Comparison of ENCODE assay signal across 18 cellular contexts in the genomic region with DNA sequence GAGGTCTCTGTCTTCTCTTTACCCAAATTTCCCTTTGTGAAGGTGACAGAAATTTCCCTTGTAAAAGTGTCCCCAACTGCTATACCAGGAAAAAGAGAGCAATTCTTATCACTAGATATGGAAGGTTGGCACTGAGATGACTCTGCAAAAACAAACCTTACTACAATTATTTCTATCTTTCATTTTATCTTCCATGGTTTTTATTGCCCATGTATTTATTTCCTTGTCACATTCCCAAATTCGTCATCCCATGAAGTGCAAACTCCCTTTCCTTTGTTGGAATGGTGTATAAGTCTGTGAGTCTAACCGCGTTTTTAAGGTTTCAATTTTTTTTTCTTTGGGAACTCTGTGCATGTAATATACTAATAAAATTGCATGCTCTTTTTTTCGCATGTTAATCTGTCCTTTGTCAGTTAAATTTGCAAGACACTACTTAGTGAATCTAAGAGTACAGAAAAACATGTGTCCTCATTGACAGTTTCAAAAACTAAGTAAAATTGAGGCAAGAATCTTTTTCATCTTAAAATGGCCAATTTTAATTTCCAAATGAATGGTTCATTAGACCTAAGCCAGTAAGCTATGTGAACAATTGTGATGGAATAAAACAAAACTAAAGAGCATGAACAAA. TPM values are rescaled to one million over a fixed set of nuclear protein-coding genes. Genes with fewer than 3 reads are reported as not detected.
DNase-seq lines count a peak whose midpoint lies in the region; ATAC-seq and TF ChIP-seq lines count a peak whose summit lies in the region.
"Had no signal": no experiment of that assay in that cellular context is flagged by ENCODE, and none has a peak within 500 bp of the region (broad histone marks: within the 10 kb centered on the region; RNA-seq: fewer than 3 reads in every experiment).

No MANE protein-coding gene starts in this region.

- peaks cover 44% of the 10 kb centered on the region for H3K4me1 ChIP-seq in OCI-LY1 (ENCODE audit: insufficient read depth, low read length, severe bottlenecking)
- H3K4me1 ChIP-seq in transverse colon: peaks cover 0 to 26% (median 11%) of the 10 kb centered on the region in 4 donors

- CTCF ChIA-PET in activated CD4-positive, alpha-beta memory T cell treated with anti-CD3 and anti-CD28 coated beads for 36 hours (lab: Charles Lee): interaction anchor here (0.8 to 1.3 kb wide), 2 partner anchors 12 to 20 kb away, joined by 3 to 5 read pairs; a partner anchor contains a TSS
- CTCF ChIA-PET in activated CD4-positive, alpha-beta memory T cell treated with anti-CD3 and anti-CD28 coated beads, Interleukin-2, amount 10 ng/mL, durations not matched to agents 7 days and 5 days (lab: Charles Lee): interaction anchor here (1.2 to 3.5 kb wide), 2 partner anchors 26 to 45 kb away, joined by 4 to 15 read pairs; no protein-coding TSS in a partner anchor

- H3K27me3 Mint-ChIP-seq in activated CD4-positive, alpha-beta memory T cell treated with anti-CD3 and anti-CD28 coated beads for 36 hours: peaks cover 14% of the 10 kb centered on the region
- no peaks in the 10 kb centered on the region for H3K27me3 Mint-ChIP-seq in activated CD4-positive, alpha-beta memory T cell treated with anti-CD3 and anti-CD28 coated beads, Interleukin-2, amount 10 ng/mL, durations not matched to agents 7 days and 5 days
- peaks cover 15% of the 10 kb centered on the region for H3K27me3 Mint-ChIP-seq in brain
- no peaks in the 10 kb centered on the region for H3K27me3 Mint-ChIP-seq in osteocyte (ENCODE audit: unreplicated experiment)

- H3K9me3 ChIP-seq in OCI-LY1 (ENCODE audit: low read length): no peaks in the 10 kb centered on the region
- no peaks in the 10 kb centered on the region for H3K9me3 ChIP-seq in transverse colon
- H3K9me3 ChIP-seq: BLaER1, MG63, Peyer's patch, SK-N-SH had no signal

- H3K9me2 ChIP-seq in OCI-LY1 (ENCODE audit: low read depth, low read length): no peaks in the 10 kb centered on the region
- H3K9me2 ChIP-seq: SK-N-SH had no signal

- intact Hi-C loops in activated CD4-positive, alpha-beta memory T cell treated with anti-CD3 and anti-CD28 coated beads for 36 hours (cut with micrococcal nuclease): loop anchor here (10.0 kb wide), 1 partner anchor 483 kb away; a partner anchor contains a TSS
- intact Hi-C loops in transverse colon (cut with DNase I; ENCODE audit: low total_unique reads): no loop called here

- no peak overlapping the region for H3K4me3 ChIP-seq in OCI-LY1 (ENCODE audit: low read depth, low read length, poor library complexity, severe bottlenecking)
- H3K4me3 ChIP-seq in transverse colon: no peak overlapping the region
- H3K4me3 ChIP-seq: BLaER1, MG63, Peyer's patch had no signal

- no peak overlapping the region for H3K4me3 Mint-ChIP-seq in activated CD4-positive, alpha-beta memory T cell treated with anti-CD3 and anti-CD28 coated beads for 36 hours
- no peak overlapping the region for H3K4me3 Mint-ChIP-seq in activated CD4-positive, alpha-beta memory T cell treated with anti-CD3 and anti-CD28 coated beads, Interleukin-2, amount 10 ng/mL, durations not matched to agents 7 days and 5 days
- H3K4me3 Mint-ChIP-seq in brain (peak overlapping the region in 3 of 5 experiments; percentile 49 to 66 (median 51)), osteocyte (ENCODE audit: unreplicated experiment) (no peak overlapping the region)

- no peaks in the 10 kb centered on the region for H4K20me1 ChIP-seq in OCI-LY1 (ENCODE audit: insufficient read depth, low read length)

- in situ Hi-C loops in transverse colon (cut with MboI; ENCODE audit: low pct_ligation_motif_present in 1 of 4, low pct_unique_long_range_greater_than_20kb in 1 of 4, low sequenced_read_pairs in 3 of 4): no loop called here

- no peak overlapping the region for H2AFZ ChIP-seq in OCI-LY1 (ENCODE audit: low read length)

- H3F3A ChIP-seq in OCI-LY1 (ENCODE audit: insufficient read depth, low read length): peaks cover 2% of the 10 kb centered on the region; the same call in 1 of the 2 replicates

- POLR2A ChIA-PET in activated CD4-positive, alpha-beta memory T cell treated with anti-CD3 and anti-CD28 coated beads for 36 hours (lab: Charles Lee): interaction anchor here (2.4 kb wide), 1 partner anchor 8 kb away, joined by 10 read pairs; a partner anchor contains a TSS
- POLR2A ChIA-PET in activated CD4-positive, alpha-beta memory T cell treated with anti-CD3 and anti-CD28 coated beads, Interleukin-2, amount 10 ng/mL, durations not matched to agents 7 days and 5 days (lab: Charles Lee): interaction anchor here (0.7 to 16.9 kb wide), 7 partner anchors 7 to 182 kb away, joined by 3 to 2531 read pairs (median 180); a partner anchor contains a TSS

- H3K36me3 Mint-ChIP-seq in activated CD4-positive, alpha-beta memory T cell treated with anti-CD3 and anti-CD28 coated beads for 36 hours: peaks cover 13% of the 10 kb centered on the region
- H3K36me3 Mint-ChIP-seq in activated CD4-positive, alpha-beta memory T cell treated with anti-CD3 and anti-CD28 coated beads, Interleukin-2, amount 10 ng/mL, durations not matched to agents 7 days and 5 days (ENCODE audit: low read depth): peaks cover 12% of the 10 kb centered on the region
- H3K36me3 Mint-ChIP-seq in brain: no peaks in the 10 kb centered on the region
- H3K36me3 Mint-ChIP-seq in osteocyte (ENCODE audit: unreplicated experiment): no peaks in the 10 kb centered on the region

- peak overlapping the region; percentile 18 for H3K27ac Mint-ChIP-seq in activated CD4-positive, alpha-beta memory T cell treated with anti-CD3 and anti-CD28 coated beads for 36 hours
- H3K27ac Mint-ChIP-seq in activated CD4-positive, alpha-beta memory T cell treated with anti-CD3 and anti-CD28 coated beads, Interleukin-2, amount 10 ng/mL, durations not matched to agents 7 days and 5 days: no peak overlapping the region
- H3K27ac Mint-ChIP-seq in brain (no peak overlapping the region), osteocyte (ENCODE audit: unreplicated experiment) (no peak overlapping the region)

- ATAC-seq in left lobe of liver: no peak

- H3K36me3 ChIP-seq in OCI-LY1 (ENCODE audit: insufficient read depth, low read length) (no peaks in the 10 kb centered on the region), transverse colon (no peaks in the 10 kb centered on the region)
- H3K36me3 ChIP-seq: BLaER1, MG63, Peyer's patch had no signal

- no peaks in the 10 kb centered on the region for H3K27me3 ChIP-seq in OCI-LY1 (ENCODE audit: insufficient read depth, low read length)
- no peaks in the 10 kb centered on the region for H3K27me3 ChIP-seq in transverse colon
- H3K27me3 ChIP-seq: BLaER1, MG63, Peyer's patch had no signal

- no peaks in the 10 kb centered on the region for H3K79me2 ChIP-seq in OCI-LY1 (ENCODE audit: insufficient read depth, low read length)

- WGBS in transverse colon (ENCODE audit: low coverage in 1 of 2), 2 donors: 77 to 81% methylated on average over 4 of the region's 4 CpGs

- no peak for TF ChIP-seq POLR2A in transverse colon (IDR thresholded peaks at IDR 0.05)

- H3K9me3 Mint-ChIP-seq in activated CD4-positive, alpha-beta memory T cell treated with anti-CD3 and anti-CD28 coated beads for 36 hours: peaks cover 3% of the 10 kb centered on the region
- H3K9me3 Mint-ChIP-seq in activated CD4-positive, alpha-beta memory T cell treated with anti-CD3 and anti-CD28 coated beads, Interleukin-2, amount 10 ng/mL, durations not matched to agents 7 days and 5 days: no peaks in the 10 kb centered on the region
- H3K9me3 Mint-ChIP-seq in brain (no peaks in the 10 kb centered on the region), osteocyte (ENCODE audit: unreplicated experiment) (no peaks in the 10 kb centered on the region)

- H3K27ac ChIP-seq in OCI-LY1 (ENCODE audit: low read depth, low read length, poor library complexity, severe bottlenecking) (peak overlapping the region; percentile 99), transverse colon (peak overlapping the region in 1 of 4 donors; percentile 13)

- H3K9ac ChIP-seq in OCI-LY1 (ENCODE audit: low read length): no peak overlapping the region
- H3K9ac ChIP-seq: BLaER1, SK-N-SH had no signal

- TF ChIP-seq EP300 in transverse colon (IDR thresholded peaks at IDR 0.05; ENCODE audit: low read depth): no peak

- no peak for TF ChIP-seq CTCF in OCI-LY1 (IDR thresholded peaks at IDR 0.05; ENCODE audit: low read length)
- no peak for TF ChIP-seq CTCF in brain (conservative IDR thresholded peaks at IDR 0.05)
- TF ChIP-seq CTCF in osteocyte (IDR thresholded peaks at IDR 0.05): no peak
- TF ChIP-seq CTCF in transverse colon (IDR thresholded peaks at IDR 0.05): no peak

- peaks cover 20% of the 10 kb centered on the region for H3K4me1 Mint-ChIP-seq in activated CD4-positive, alpha-beta memory T cell treated with anti-CD3 and anti-CD28 coated beads for 36 hours (ENCODE audit: low read depth)
- H3K4me1 Mint-ChIP-seq in activated CD4-positive, alpha-beta memory T cell treated with anti-CD3 and anti-CD28 coated beads, Interleukin-2, amount 10 ng/mL, durations not matched to agents 7 days and 5 days: peaks cover 40% of the 10 kb centered on the region
- H3K4me1 Mint-ChIP-seq in brain (peaks cover 27% of the 10 kb centered on the region), osteocyte (ENCODE audit: unreplicated experiment) (peaks cover 8% of the 10 kb centered on the region)

- H3K4me2 ChIP-seq in OCI-LY1 (ENCODE audit: low read length): no peak overlapping the region
- H3K4me2 ChIP-seq: BLaER1, SK-N-SH had no signal

- no peak for DNase-seq in activated CD4-positive, alpha-beta memory T cell treated with anti-CD3 and anti-CD28 coated beads for 36 hours
- DNase-seq in activated CD4-positive, alpha-beta memory T cell treated with anti-CD3 and anti-CD28 coated beads, Interleukin-2, amount 10 ng/mL, durations not matched to agents 7 days and 5 days: no peak
- DNase-seq in HT-29 (ENCODE audit: low spot score) (peak; percentile 25), osteocyte (ENCODE audit: extremely low spot score, unreplicated experiment) (no peak), transverse colon (no peak), left lobe of liver (ENCODE audit: low spot score) (no peak)
- DNase-seq: GF-D8, MG63, NCI-H1092, NCI-H146, NCI-H2081, NCI-H748 treated with DMSO at 0.1 percent for 48 hours, Right ventricle myocardium superior, SK-N-SH had no signal

RNA-seq across cellular contexts. Expression of a gene that starts 35.4 kb away (rescaled TPM):
- total RNA-seq in activated CD4-positive, alpha-beta memory T cell treated with anti-CD3 and anti-CD28 coated beads for 36 hours: 1 to 10 TPM; 1.0 to 1.4 TPM
- total RNA-seq in activated CD4-positive, alpha-beta memory T cell treated with anti-CD3 and anti-CD28 coated beads, Interleukin-2, amount 10 ng/mL, durations not matched to agents 7 days and 5 days: 1 to 10 TPM; 3.1 to 3.4 TPM
- total RNA-seq in HT-29 (2014; rRNA removed; shearing (Covaris generic)): 7.3 and 8.7 TPM in 2 replicates
- polyA plus RNA-seq in brain (ENCODE audit: insufficient read depth, low read depth, low replicate concordance): 1.6 TPM
- total RNA-seq in osteocyte (6.0 and 6.2 TPM in 2 replicates), transverse colon (1 to 10 TPM; 1.6 to 7.8 (median 5.0) TPM), left lobe of liver (14.1 TPM)
- polyA plus RNA-seq: SK-N-SH had no signal

Comparison
In these comparisons a context has a peak if more than half of its experiments do, and no peak if none do; other contexts are left out.
1. H3K4me3 Mint-ChIP-seq: peak in brain (3 of 5); none in activated CD4-positive, alpha-beta memory T cell treated with anti-CD3 and anti-CD28 coated beads for 36 hours (single experiment), activated CD4-positive, alpha-beta memory T cell treated with anti-CD3 and anti-CD28 coated beads, Interleukin-2, amount 10 ng/mL, durations not matched to agents 7 days and 5 days (single experiment) and osteocyte (single experiment).